ENCODE assay signal across 32 cellular contexts in genomic region chr20:416950-417800, GRCh38. TPM values are rescaled to one million over a fixed set of nuclear protein-coding genes. Genes with fewer than 3 reads are reported as not detected.
A peak's percentile ranks its signal among the peaks of the same experiment; 100 is the strongest.
DNase-seq lines count a peak whose midpoint lies in the region; ATAC-seq and TF ChIP-seq lines count a peak whose summit lies in the region.
"Had no signal": no experiment of that assay in that cellular context is flagged by ENCODE, and none has a peak within 500 bp of the region (broad histone marks: within the 10 kb centered on the region; RNA-seq: fewer than 3 reads in every experiment).

No MANE protein-coding gene starts in this region.

- peaks cover 38% of the 10 kb centered on the region for H3K4me1 Mint-ChIP-seq in activated CD4-positive, alpha-beta T cell treated with anti-CD3 and anti-CD28 coated beads, Interleukin-2, amount 10 ng/mL, durations not matched to agents 7 days and 5 days
- no peaks in the 10 kb centered on the region; the same call in 2 of the 3 replicates for H3K4me1 Mint-ChIP-seq in GM23338
- H3K4me1 Mint-ChIP-seq in activated naive CD8-positive, alpha-beta T cell treated with anti-CD3 and anti-CD28 coated beads, Interleukin-2, amount 50 U/mL, for 24 hours, result peaks cover 31% of the 10 kb centered on the region
- H3K4me1 Mint-ChIP-seq: mesothelial cell of epicardium had no signal

- no peaks in the 10 kb centered on the region for H3K9me3 Mint-ChIP-seq in activated CD4-positive, alpha-beta T cell treated with anti-CD3 and anti-CD28 coated beads, Interleukin-2, amount 10 ng/mL, durations not matched to agents 7 days and 5 days
- peaks cover 8% of the 10 kb centered on the region; the same call in 1 of the 3 replicates for H3K9me3 Mint-ChIP-seq in GM23338
- no peaks in the 10 kb centered on the region for H3K9me3 Mint-ChIP-seq in activated naive CD8-positive, alpha-beta T cell treated with anti-CD3 and anti-CD28 coated beads, Interleukin-2, amount 50 U/mL, for 24 hours
- H3K9me3 Mint-ChIP-seq: activated B cell treated with CpG ODN at 0.5 μM for 24 hours; activated CD4-positive, alpha-beta memory T cell treated with anti-CD3 and anti-CD28 coated beads, Interleukin-2, amount 10 ng/mL, durations not matched to agents 7 days and 5 days; CD4-positive, alpha-beta memory T cell; central memory CD8-positive, alpha-beta T cell; stimulated activated memory B cell treated with anti-CD40 and anti-IgM and Interleukin-4, amounts not matched to agents 10 μg/mL and 1 μg/mL and 100 μg/mL, for 72 hours; T-helper 1 cell treated with Interleukin-12 subunit alpha and Interleukin-12 subunit beta and Interleukin-4 antibody, amounts not matched to agents 30 μg/mL and 1 μg/mL, for 36 hours had no signal

- H3K9me3 ChIP-seq in spleen (no peaks in the 10 kb centered on the region), MM.1S (replicated peaks; ENCODE audit: insufficient read depth, low read length) (no peaks in the 10 kb centered on the region), lower lobe of right lung (no peaks in the 10 kb centered on the region)
- H3K9me3 ChIP-seq: heart right ventricle had no signal

- H3K27ac ChIP-seq in GM23338 (ENCODE audit: low read depth), result no peak overlapping the region
- peak overlapping the region in 4 of 8 donors; percentile 28 to 60 (median 46) for H3K27ac ChIP-seq in spleen
- no peak overlapping the region for H3K27ac ChIP-seq in MM.1S (ENCODE audit: low read length)
- H3K27ac ChIP-seq in lower lobe of right lung, result no peak overlapping the region
- H3K27ac ChIP-seq: heart right ventricle had no signal

- H3K27me3 ChIP-seq in GM23338 (ENCODE audit: insufficient read depth), result no peaks in the 10 kb centered on the region
- no peaks in the 10 kb centered on the region for H3K27me3 ChIP-seq in spleen (replicated peaks in 1 of 7)
- no peaks in the 10 kb centered on the region for H3K27me3 ChIP-seq in MM.1S (replicated peaks; ENCODE audit: insufficient read depth, low read length)
- no peaks in the 10 kb centered on the region for H3K27me3 ChIP-seq in lower lobe of right lung (ENCODE audit: low read depth)
- H3K27me3 ChIP-seq: heart right ventricle had no signal

- H3K4me3 Mint-ChIP-seq in activated CD4-positive, alpha-beta T cell treated with anti-CD3 and anti-CD28 coated beads, Interleukin-2, amount 10 ng/mL, durations not matched to agents 7 days and 5 days, result no peak overlapping the region
- no peak overlapping the region for H3K4me3 Mint-ChIP-seq in GM23338
- no peak overlapping the region for H3K4me3 Mint-ChIP-seq in activated naive CD8-positive, alpha-beta T cell treated with anti-CD3 and anti-CD28 coated beads, Interleukin-2, amount 50 U/mL, for 24 hours
- H3K4me3 Mint-ChIP-seq: activated B cell treated with CpG ODN at 0.5 μM for 24 hours; activated CD4-positive, alpha-beta memory T cell treated with anti-CD3 and anti-CD28 coated beads, Interleukin-2, amount 10 ng/mL, durations not matched to agents 7 days and 5 days; CD4-positive, alpha-beta memory T cell; central memory CD8-positive, alpha-beta T cell; mesothelial cell of epicardium; stimulated activated memory B cell treated with anti-CD40 and anti-IgM and Interleukin-4, amounts not matched to agents 10 μg/mL and 1 μg/mL and 100 μg/mL, for 72 hours; T-helper 1 cell treated with Interleukin-12 subunit alpha and Interleukin-12 subunit beta and Interleukin-4 antibody, amounts not matched to agents 30 μg/mL and 1 μg/mL, for 36 hours; type B pancreatic cell had no signal

- H3K36me3 ChIP-seq in GM23338 (ENCODE audit: insufficient read depth) (peaks cover 14% of the 10 kb centered on the region), spleen (peaks cover 2 to 81% (median 52%) of the 10 kb centered on the region in 6 donors), MM.1S (replicated peaks; ENCODE audit: insufficient read depth, low read length) (no peaks in the 10 kb centered on the region), lower lobe of right lung (peaks cover 55% of the 10 kb centered on the region)

- H3K27me3 Mint-ChIP-seq in activated CD4-positive, alpha-beta T cell treated with anti-CD3 and anti-CD28 coated beads, Interleukin-2, amount 10 ng/mL, durations not matched to agents 7 days and 5 days, result no peaks in the 10 kb centered on the region
- H3K27me3 Mint-ChIP-seq in GM23338 (ENCODE audit: insufficient read depth, low read depth, poor library complexity), result peaks cover 9% of the 10 kb centered on the region
- H3K27me3 Mint-ChIP-seq in activated naive CD8-positive, alpha-beta T cell treated with anti-CD3 and anti-CD28 coated beads, Interleukin-2, amount 50 U/mL, for 24 hours, result no peaks in the 10 kb centered on the region
- H3K27me3 Mint-ChIP-seq: activated B cell treated with CpG ODN at 0.5 μM for 24 hours; activated CD4-positive, alpha-beta memory T cell treated with anti-CD3 and anti-CD28 coated beads, Interleukin-2, amount 10 ng/mL, durations not matched to agents 7 days and 5 days; CD4-positive, alpha-beta memory T cell; central memory CD8-positive, alpha-beta T cell; stimulated activated memory B cell treated with anti-CD40 and anti-IgM and Interleukin-4, amounts not matched to agents 10 μg/mL and 1 μg/mL and 100 μg/mL, for 72 hours; type B pancreatic cell had no signal

- H3K4me2 ChIP-seq in GM23338, result no peak overlapping the region
- no peak overlapping the region for H3K4me2 ChIP-seq in MM.1S (ENCODE audit: low read depth, low read length)

- 72 to 83% (median 76%) methylated on average over 13 of the region's 13 CpGs for WGBS in spleen, 5 donors

- no peaks in the 10 kb centered on the region for H3K9me2 ChIP-seq in GM23338 (ENCODE audit: insufficient read depth)
- no peaks in the 10 kb centered on the region for H3K9me2 ChIP-seq in MM.1S (replicated peaks; ENCODE audit: insufficient read depth, low read length)

- TF ChIP-seq CTCF in GM23338 (conservative IDR thresholded peaks at IDR 0.05; ENCODE audit: low read depth in 2 of 2) (no peak), spleen (IDR thresholded peaks at IDR 0.05 in 8 of 11, conservative IDR thresholded peaks at IDR 0.05 in 3 of 11) (no peak), MM.1S (IDR thresholded peaks at IDR 0.05; ENCODE audit: low read length) (no peak), lower lobe of right lung (IDR thresholded peaks at IDR 0.05) (no peak)

- H3K79me2 ChIP-seq in GM23338 (replicated peaks; ENCODE audit: insufficient read depth) (peaks cover 19% of the 10 kb centered on the region), MM.1S (ENCODE audit: low read length) (peaks cover 4% of the 10 kb centered on the region; the same call in 1 of the 2 replicates)

- POLR2A ChIA-PET in activated CD4-positive, alpha-beta T cell treated with anti-CD3 and anti-CD28 coated beads, Interleukin-2, amount 10 ng/mL, durations not matched to agents 7 days and 5 days (lab: Charles Lee), result no interaction called here

- H3K4me1 ChIP-seq in GM23338 (ENCODE audit: insufficient read depth), result no peaks in the 10 kb centered on the region
- peaks cover 0 to 60% (median 32%) of the 10 kb centered on the region in 6 donors for H3K4me1 ChIP-seq in spleen
- H3K4me1 ChIP-seq in MM.1S (ENCODE audit: low read length), result no peaks in the 10 kb centered on the region
- H3K4me1 ChIP-seq in lower lobe of right lung, result peaks cover 17% of the 10 kb centered on the region

- intact Hi-C loops in spleen (cut with DNase I; ENCODE audit: low total_unique reads), result no loop called here
- intact Hi-C loops in lower lobe of right lung (cut with DNase I), result no loop called here

- H2AFZ ChIP-seq in GM23338, result no peak overlapping the region
- H2AFZ ChIP-seq in MM.1S (ENCODE audit: low read length), result no peak overlapping the region

- H3K27ac Mint-ChIP-seq in activated CD4-positive, alpha-beta T cell treated with anti-CD3 and anti-CD28 coated beads, Interleukin-2, amount 10 ng/mL, durations not matched to agents 7 days and 5 days, result peak overlapping the region; percentile 48
- 0 out of 2 replicates have a peak overlapping the region, but pooled peaks have one; percentile 28 for H3K27ac Mint-ChIP-seq in GM23338
- peak overlapping the region; percentile 2 for H3K27ac Mint-ChIP-seq in activated naive CD8-positive, alpha-beta T cell treated with anti-CD3 and anti-CD28 coated beads, Interleukin-2, amount 50 U/mL, for 24 hours
- H3K27ac Mint-ChIP-seq: activated B cell treated with CpG ODN at 0.5 μM for 24 hours; activated CD4-positive, alpha-beta memory T cell treated with anti-CD3 and anti-CD28 coated beads, Interleukin-2, amount 10 ng/mL, durations not matched to agents 7 days and 5 days; mesothelial cell of epicardium; stimulated activated memory B cell treated with anti-CD40 and anti-IgM and Interleukin-4, amounts not matched to agents 10 μg/mL and 1 μg/mL and 100 μg/mL, for 72 hours; T-helper 1 cell treated with Interleukin-12 subunit alpha and Interleukin-12 subunit beta and Interleukin-4 antibody, amounts not matched to agents 30 μg/mL and 1 μg/mL, for 36 hours; type B pancreatic cell had no signal

- no peaks in the 10 kb centered on the region for H3F3A ChIP-seq in GM23338 (replicated peaks; ENCODE audit: low read depth)
- H3F3A ChIP-seq in MM.1S (ENCODE audit: insufficient read depth, low read length), result no peaks in the 10 kb centered on the region

- peaks cover 64% of the 10 kb centered on the region for H3K36me3 Mint-ChIP-seq in activated CD4-positive, alpha-beta T cell treated with anti-CD3 and anti-CD28 coated beads, Interleukin-2, amount 10 ng/mL, durations not matched to agents 7 days and 5 days (ENCODE audit: low read depth)
- peaks cover 56% of the 10 kb centered on the region for H3K36me3 Mint-ChIP-seq in GM23338 (ENCODE audit: low read depth)
- H3K36me3 Mint-ChIP-seq in activated naive CD8-positive, alpha-beta T cell treated with anti-CD3 and anti-CD28 coated beads, Interleukin-2, amount 50 U/mL, for 24 hours (ENCODE audit: low read depth), result peaks cover 58% of the 10 kb centered on the region

- H3K4me3 ChIP-seq in GM23338 (no peak overlapping the region), spleen (no peak overlapping the region), MM.1S (ENCODE audit: low read length) (no peak overlapping the region), lower lobe of right lung (no peak overlapping the region)
- H3K4me3 ChIP-seq: heart right ventricle had no signal

- H4K20me1 ChIP-seq in GM23338 (replicated peaks; ENCODE audit: insufficient read depth) (peaks cover 16% of the 10 kb centered on the region), MM.1S (ENCODE audit: insufficient read depth, low read length) (no peaks in the 10 kb centered on the region)

- ATAC-seq in GM23338 (no peak), lower lobe of right lung (no peak)
- no peak for ATAC-seq in activated naive CD8-positive, alpha-beta T cell treated with anti-CD3 and anti-CD28 coated beads, Interleukin-2, amount 50 U/mL, for 24 hours
- ATAC-seq: SK-N-SH treated with all-trans-retinoic acid at 6 μM for 48 hours; stimulated activated memory B cell treated with anti-CD40 and anti-IgM and Interleukin-4, amounts not matched to agents 10 μg/mL and 1 μg/mL and 100 μg/mL, for 72 hours had no signal

- no peak overlapping the region for H3K9ac ChIP-seq in MM.1S (ENCODE audit: low read length)

- no peak for DNase-seq in activated CD4-positive, alpha-beta T cell treated with anti-CD3 and anti-CD28 coated beads, Interleukin-2, amount 10 ng/mL, durations not matched to agents 7 days and 5 days
- no peak for DNase-seq in activated CD4-positive, alpha-beta T cell treated with anti-CD3 and anti-CD28 coated beads, Interleukin-2, amount 50 U/mL, for 1 hour
- DNase-seq in GM23338 (ENCODE audit: low spot score) (no peak), spleen (peak; percentile 68), MM.1S (no peak), lower lobe of right lung (no peak)
- DNase-seq in activated naive CD8-positive, alpha-beta T cell treated with anti-CD3 and anti-CD28 coated beads, Interleukin-2, amount 50 U/mL, for 24 hours, result no peak
- no peak for DNase-seq in activated CD4-positive, CD25-positive, alpha-beta regulatory T cell (lab: John Stamatoyannopoulos, UW)
- DNase-seq: activated B cell treated with CpG ODN at 0.5 μM for 24 hours; activated CD4-positive, alpha-beta memory T cell treated with anti-CD3 and anti-CD28 coated beads, Interleukin-2, amount 10 ng/mL, durations not matched to agents 7 days and 5 days; activated gamma-delta T cell treated with Interleukin-2 at 50 U/mL for 16 hours; activated T-cell treated with anti-CD3 and anti-CD28 coated beads for 4 hours; AML-193; CD4-positive, alpha-beta memory T cell; DMS 273 treated with DMSO at 0.1 percent for 48 hours; GOT3; heart right ventricle; KG1; kidney; left ventricle myocardium superior; NCI-H1105; NCI-H187; NCI-H510A; nucleus accumbens; stimulated activated CD4-positive, alpha-beta T cell treated with anti-CD3 and anti-CD28 coated beads, Interleukin-15, amount 100 ng/mL, for 24 hours; stimulated activated CD4-positive, alpha-beta T cell treated with anti-CD3 and anti-CD28 coated beads, Interleukin-4, amount 100 ng/mL, for 4 hours had no signal

- TF ChIP-seq POLR2A in spleen (IDR thresholded peaks at IDR 0.05), result no peak

- CTCF ChIA-PET in activated CD4-positive, alpha-beta T cell treated with anti-CD3 and anti-CD28 coated beads, Interleukin-2, amount 10 ng/mL, durations not matched to agents 7 days and 5 days (lab: Charles Lee), result no interaction called here

RNA-seq across cellular contexts. Expression of gene RBCK1, which starts 9.1 kb away (rescaled TPM):
- total RNA-seq in activated CD4-positive, alpha-beta T cell treated with anti-CD3 and anti-CD28 coated beads, Interleukin-2, amount 10 ng/mL, durations not matched to agents 7 days and 5 days, result 100 to 1,000 TPM; 135 to 155 TPM
- total RNA-seq in GM23338 (2014; rRNA removed; shearing (Covaris generic)), result 56.8 and 65.3 TPM in 2 replicates
- polyA plus RNA-seq in GM23338 (2016; fragmentation: Nextera tagmentation; extraction: Ambion mirVana) (46.5 and 52.6 TPM in 2 replicates), spleen (100 to 1,000 TPM in 1 of 3 donors, 10 to 100 TPM in 2; 78.6 to 152 (median 98.9) TPM)
- total RNA-seq in spleen (100 to 1,000 TPM in 4 of 7 donors, 10 to 100 TPM in 3; 90.2 to 124 (median 105) TPM), lower lobe of right lung (95.7 TPM)

RNA-seq across cellular contexts. Expression of gene TRIB3, which starts 36.6 kb away (rescaled TPM):
- 10 to 100 TPM; 16.0 to 18.8 TPM for total RNA-seq in activated CD4-positive, alpha-beta T cell treated with anti-CD3 and anti-CD28 coated beads, Interleukin-2, amount 10 ng/mL, durations not matched to agents 7 days and 5 days
- total RNA-seq in GM23338 (2014; rRNA removed; shearing (Covaris generic)), result 13.7 and 21.0 TPM in 2 replicates
- polyA plus RNA-seq in GM23338 (2016; fragmentation: Nextera tagmentation; extraction: Ambion mirVana), result 5.8 and 6.9 TPM in 2 replicates
- 10 to 100 TPM in 4 of 7 donors, 1 to 10 TPM in 3; 8.3 to 25.7 (median 12.0) TPM for total RNA-seq in spleen
- 10 to 100 TPM in 2 of 3 donors, 1 to 10 TPM in 1; 5.7 to 11.7 (median 11.6) TPM for polyA plus RNA-seq in spleen
- total RNA-seq in lower lobe of right lung, result 13.9 TPM

RNA-seq across cellular contexts. Expression of gene TBC1D20, which starts 45.2 kb away (rescaled TPM):
- total RNA-seq in activated CD4-positive, alpha-beta T cell treated with anti-CD3 and anti-CD28 coated beads, Interleukin-2, amount 10 ng/mL, durations not matched to agents 7 days and 5 days, result 10 to 100 TPM; 29.3 to 31.6 TPM
- total RNA-seq in GM23338 (2014; rRNA removed; shearing (Covaris generic)), result 15.0 and 15.2 TPM in 2 replicates
- 4.8 and 5.0 TPM in 2 replicates for polyA plus RNA-seq in GM23338 (2016; fragmentation: Nextera tagmentation; extraction: Ambion mirVana)
- total RNA-seq in spleen, result 10 to 100 TPM; 30.6 to 41.0 (median 34.8) TPM
- polyA plus RNA-seq in spleen, result 10 to 100 TPM in 2 of 3 donors, 1 to 10 TPM in 1; 9.2 to 15.1 (median 10.3) TPM
- total RNA-seq in lower lobe of right lung, result 40.3 TPM
